In genomic region chr14:52780893-52781292, GRCh38 we compare ENCODE assay signal across 21 cellular contexts.
"Had no signal": no experiment of that assay in that cellular context is flagged by ENCODE, and none has a peak within 500 bp of the region (broad histone marks: within the 10 kb centered on the region; RNA-seq: fewer than 3 reads in every experiment).

No MANE protein-coding gene starts in this region.

- H3K4me1 Mint-ChIP-seq: activated CD4-positive, alpha-beta T cell treated with anti-CD3 and anti-CD28 coated beads, Interleukin-2, amount 10 ng/mL, durations not matched to agents 24 days and 14 days; neural progenitor cell; stimulated activated memory B cell treated with anti-CD40 and anti-IgM and Interleukin-4, amounts not matched to agents 10 μg/mL and 1 μg/mL and 100 μg/mL, for 72 hours had no signal

- DNase-seq: activated CD4-positive, alpha-beta T cell treated with anti-CD3 and anti-CD28 coated beads, Interleukin-2, amount 10 ng/mL, durations not matched to agents 24 days and 14 days; activated CD4-positive, CD25-positive, alpha-beta regulatory T cell; activated CD8-positive, alpha-beta memory T cell treated with anti-CD3 and anti-CD28 coated beads, Interleukin-2, amount 50 U/mL, for 48 hours; activated CD8-positive, alpha-beta T cell treated with anti-CD3 and anti-CD28 coated beads, Interleukin-2, amount 10 ng/mL, durations not matched to agents 7 days and 5 days; activated naive CD4-positive, alpha-beta T cell; activated T-cell treated with anti-CD3 and anti-CD28 coated beads, Interleukin-2, amount 50 U/mL, for 72 hours; cerebellar nuclear complex; effector memory CD8-positive, alpha-beta T cell; foreskin fibroblast; glutamatergic neuron; hypothalamus; left ventricle myocardium superior; pancreas; stimulated activated CD4-positive, alpha-beta T cell treated with anti-CD3 and anti-CD28 coated beads, Interleukin-12 subunit alpha, Interleukin-12 subunit beta, amount 100 ng/mL, for 4 hours; thyroid gland had no signal

- H3K9me3 Mint-ChIP-seq: activated CD4-positive, alpha-beta T cell treated with anti-CD3 and anti-CD28 coated beads, Interleukin-2, amount 10 ng/mL, durations not matched to agents 24 days and 14 days; activated T-cell treated with anti-CD3 and anti-CD28 coated beads, Interleukin-2, amount 50 U/mL, for 72 hours; dendritic cell treated with granulocyte-macrophage colony-stimulating factor and Interleukin-4, amounts not matched to agents 40 ng/mL and 50 ng/mL, for 4 days; effector memory CD8-positive, alpha-beta T cell; neural progenitor cell; stimulated activated memory B cell treated with anti-CD40 and anti-IgM and Interleukin-4, amounts not matched to agents 10 μg/mL and 1 μg/mL and 100 μg/mL, for 72 hours had no signal

- H3K4me3 Mint-ChIP-seq: activated CD4-positive, alpha-beta T cell treated with anti-CD3 and anti-CD28 coated beads, Interleukin-2, amount 10 ng/mL, durations not matched to agents 24 days and 14 days; activated CD8-positive, alpha-beta T cell treated with anti-CD3 and anti-CD28 coated beads, Interleukin-2, amount 10 ng/mL, durations not matched to agents 7 days and 5 days; activated T-cell treated with anti-CD3 and anti-CD28 coated beads, Interleukin-2, amount 50 U/mL, for 72 hours; dendritic cell treated with granulocyte-macrophage colony-stimulating factor and Interleukin-4, amounts not matched to agents 40 ng/mL and 50 ng/mL, for 4 days; effector memory CD8-positive, alpha-beta T cell; neural progenitor cell; stimulated activated memory B cell treated with anti-CD40 and anti-IgM and Interleukin-4, amounts not matched to agents 10 μg/mL and 1 μg/mL and 100 μg/mL, for 72 hours had no signal

- H3K27me3 Mint-ChIP-seq: activated CD4-positive, alpha-beta T cell treated with anti-CD3 and anti-CD28 coated beads, Interleukin-2, amount 10 ng/mL, durations not matched to agents 24 days and 14 days; dendritic cell treated with granulocyte-macrophage colony-stimulating factor and Interleukin-4, amounts not matched to agents 40 ng/mL and 50 ng/mL, for 4 days; effector memory CD8-positive, alpha-beta T cell; stimulated activated memory B cell treated with anti-CD40 and anti-IgM and Interleukin-4, amounts not matched to agents 10 μg/mL and 1 μg/mL and 100 μg/mL, for 72 hours had no signal

- H3K4me3 ChIP-seq: ascending aorta, breast epithelium, neural progenitor cell, pancreas, thyroid gland, vagina had no signal

- H3K27ac Mint-ChIP-seq: activated CD4-positive, alpha-beta T cell treated with anti-CD3 and anti-CD28 coated beads, Interleukin-2, amount 10 ng/mL, durations not matched to agents 24 days and 14 days; activated CD8-positive, alpha-beta T cell treated with anti-CD3 and anti-CD28 coated beads, Interleukin-2, amount 10 ng/mL, durations not matched to agents 7 days and 5 days; activated T-cell treated with anti-CD3 and anti-CD28 coated beads, Interleukin-2, amount 50 U/mL, for 72 hours; dendritic cell treated with granulocyte-macrophage colony-stimulating factor and Interleukin-4, amounts not matched to agents 40 ng/mL and 50 ng/mL, for 4 days; neural progenitor cell; stimulated activated memory B cell treated with anti-CD40 and anti-IgM and Interleukin-4, amounts not matched to agents 10 μg/mL and 1 μg/mL and 100 μg/mL, for 72 hours had no signal

- ATAC-seq: activated CD8-positive, alpha-beta T cell treated with anti-CD3 and anti-CD28 coated beads, Interleukin-2, amount 10 ng/mL, durations not matched to agents 7 days and 5 days; activated T-cell treated with anti-CD3 and anti-CD28 coated beads, Interleukin-2, amount 50 U/mL, for 72 hours; effector memory CD8-positive, alpha-beta T cell; left ventricle myocardium superior; stimulated activated memory B cell treated with anti-CD40 and anti-IgM and Interleukin-4, amounts not matched to agents 10 μg/mL and 1 μg/mL and 100 μg/mL, for 72 hours had no signal
